Comparison of ENCODE assay signal across 21 cellular contexts in genomic region chr7:128893251-128894100, GRCh38. TPM values are rescaled to one million over a fixed set of nuclear protein-coding genes. Genes with fewer than 3 reads are reported as not detected.
DNase-seq lines count a peak whose midpoint lies in the region; ATAC-seq and TF ChIP-seq lines count a peak whose summit lies in the region.
"Had no signal": no experiment of that assay in that cellular context is flagged by ENCODE, and none has a peak within 500 bp of the region (broad histone marks: within the 10 kb centered on the region; RNA-seq: fewer than 3 reads in every experiment).

No MANE protein-coding gene starts in this region.

- H3K27me3 ChIP-seq in H7 (ENCODE audit: control insufficient read depth, insufficient read depth, low read length) = peaks cover 6% of the 10 kb centered on the region
- H3K27me3 ChIP-seq in Peyer's patch = peaks cover 0 to 13% of the 10 kb centered on the region in 2 donors
- no peaks in the 10 kb centered on the region for H3K27me3 ChIP-seq in right cardiac atrium (ENCODE audit: control insufficient read depth, insufficient read depth)
- peaks cover 13% of the 10 kb centered on the region for H3K27me3 ChIP-seq in trophoblast cell (ENCODE audit: insufficient read depth, low read length)
- peaks cover 25% of the 10 kb centered on the region for H3K27me3 ChIP-seq in neural progenitor cell

- H4K91ac ChIP-seq in trophoblast cell (ENCODE audit: low read depth, low read length) = no peak overlapping the region

- H3K9me3 Mint-ChIP-seq in neural progenitor cell = peaks cover under 1% of the 10 kb centered on the region
- H3K9me3 Mint-ChIP-seq: CD4-positive, alpha-beta T cell had no signal

- H3K14ac ChIP-seq in trophoblast cell (ENCODE audit: low read length) = no peak overlapping the region

- WGBS in right cardiac atrium = 89% methylated on average over 23 of the region's 23 CpGs
- WGBS in trophoblast cell (ENCODE audit: extremely low coverage, insufficient coverage, insufficient read length) = no CpG with 5 or more reads among the region's 23 CpGs

- H4K8ac ChIP-seq in trophoblast cell (ENCODE audit: low read depth, low read length) = no peak overlapping the region

- H3K4ac ChIP-seq in trophoblast cell (ENCODE audit: low read depth, low read length) = no peak overlapping the region

- H3K36me3 ChIP-seq in H7 (replicated peaks; ENCODE audit: control insufficient read depth, insufficient read depth, low read length) = no peaks in the 10 kb centered on the region
- no peaks in the 10 kb centered on the region for H3K36me3 ChIP-seq in Peyer's patch
- H3K36me3 ChIP-seq in trophoblast cell (ENCODE audit: control insufficient read depth in 1 of 2, insufficient read depth in 2 of 2, low read length in 2 of 2) = no peaks in the 10 kb centered on the region
- no peaks in the 10 kb centered on the region for H3K36me3 ChIP-seq in neural progenitor cell
- H3K36me3 ChIP-seq: suprapubic skin had no signal

- H3K4me3 ChIP-seq in H7 (ENCODE audit: insufficient read depth, low read depth, low read length) = no peak overlapping the region
- no peak overlapping the region for H3K4me3 ChIP-seq in Peyer's patch
- no peak overlapping the region for H3K4me3 ChIP-seq in right cardiac atrium (ENCODE audit: low read length)
- H3K4me3 ChIP-seq in trophoblast cell (ENCODE audit: low read depth, low read length) = no peak overlapping the region
- H3K4me3 ChIP-seq in neural progenitor cell = no peak overlapping the region
- H3K4me3 ChIP-seq: suprapubic skin had no signal

- H3K9me3 ChIP-seq in Peyer's patch (no peaks in the 10 kb centered on the region), right cardiac atrium (ENCODE audit: control insufficient read depth, low read length) (no peaks in the 10 kb centered on the region), trophoblast cell (ENCODE audit: insufficient read depth, low read depth, low read length) (peaks cover 12% of the 10 kb centered on the region), neural progenitor cell (ENCODE audit: low read depth) (no peaks in the 10 kb centered on the region)
- H3K9me3 ChIP-seq: suprapubic skin had no signal

- intact Hi-C loops in right cardiac atrium (cut with DNase I) = loop anchor here in 1 of 4 donors (10.0 kb wide), 1 partner anchor 201 kb away; no protein-coding TSS in a partner anchor

- H3K4me1 Mint-ChIP-seq in neural progenitor cell = no peaks in the 10 kb centered on the region
- H3K4me1 Mint-ChIP-seq: activated CD4-positive, alpha-beta T cell treated with anti-CD3 and anti-CD28 coated beads, Interleukin-2, amount 10 ng/mL, durations not matched to agents 7 days and 5 days; IgD-negative memory B cell had no signal

- ATAC-seq in right cardiac atrium (no peak), HG03469 (IDR thresholded peaks at IDR 0.05; ENCODE audit: unreplicated experiment) (no peak)

- H4K12ac ChIP-seq in trophoblast cell (ENCODE audit: low read depth, low read length) = no peak overlapping the region

- no peaks in the 10 kb centered on the region for H3K79me2 ChIP-seq in trophoblast cell (ENCODE audit: control insufficient read depth, insufficient read depth, low read length, poor library complexity)
- H3K79me2 ChIP-seq in neural progenitor cell (ENCODE audit: low read depth) = no peaks in the 10 kb centered on the region

- no peak overlapping the region for H3K27ac Mint-ChIP-seq in neural progenitor cell
- H3K27ac Mint-ChIP-seq: activated CD4-positive, alpha-beta T cell treated with anti-CD3 and anti-CD28 coated beads, Interleukin-2, amount 10 ng/mL, durations not matched to agents 7 days and 5 days; CD4-positive, alpha-beta T cell; IgD-negative memory B cell had no signal

- no peak overlapping the region for H2BK120ac ChIP-seq in trophoblast cell (ENCODE audit: insufficient read depth, low read length, poor library complexity)

- TF ChIP-seq CTCF in Peyer's patch (IDR thresholded peaks at IDR 0.05) = no peak
- no peak for TF ChIP-seq CTCF in neural progenitor cell (IDR thresholded peaks at IDR 0.05)

- H3K9ac ChIP-seq in trophoblast cell (ENCODE audit: low read length) (no peak overlapping the region), neural progenitor cell (no peak overlapping the region)

- DNase-seq in H7 (peak; percentile 47), Peyer's patch (peak in 2 of 3 donors; percentile 75 to 86), right cardiac atrium (peak in 2 of 3 donors; percentile 12 to 25), trophoblast cell (peak; percentile 67 to 78), NCI-H1436 (lab: John Stamatoyannopoulos, UW) (no peak), neural progenitor cell (ENCODE audit: low spot score) (no peak)
- no peak for DNase-seq in stimulated activated CD4-positive, alpha-beta T cell treated with anti-CD3 and anti-CD28 coated beads, Interleukin-2, amount 100 ng/mL, for 24 hours
- DNase-seq: activated CD4-positive, alpha-beta T cell treated with anti-CD3 and anti-CD28 coated beads, Interleukin-2, amount 10 ng/mL, durations not matched to agents 7 days and 5 days; activated CD8-positive, alpha-beta memory T cell treated with anti-CD3 and anti-CD28 coated beads, Interleukin-2, amount 50 U/mL, for 48 hours; activated effector memory CD4-positive, alpha-beta T cell treated with anti-CD3 and anti-CD28 coated beads, Interleukin-2, amount 50 U/mL, for 16 hours; CD4-positive, alpha-beta T cell; DMS53; erythroblast; HCEC 1CT; NCI-H187; NK-92 treated with Interleukin-12 subunit alpha and Interleukin-12 subunit beta, amount 100 ng/mL, for 24 hours; stimulated activated CD8-positive, alpha-beta memory T cell treated with anti-CD3 and anti-CD28 coated beads, Interleukin-4, amount 100 ng/mL, for 48 hours had no signal

- H3K4me3 Mint-ChIP-seq in neural progenitor cell = no peak overlapping the region
- H3K4me3 Mint-ChIP-seq: activated CD4-positive, alpha-beta T cell treated with anti-CD3 and anti-CD28 coated beads, Interleukin-2, amount 10 ng/mL, durations not matched to agents 7 days and 5 days; CD4-positive, alpha-beta T cell; IgD-negative memory B cell had no signal

- H2AK5ac ChIP-seq in trophoblast cell (ENCODE audit: low read length) = no peak overlapping the region

- no peak overlapping the region for H3K23ac ChIP-seq in trophoblast cell (ENCODE audit: low read length)

- no peak overlapping the region for H2BK5ac ChIP-seq in trophoblast cell (ENCODE audit: low read depth, low read length, poor library complexity)

- H3K4me1 ChIP-seq in Peyer's patch (peaks cover 3 to 9% (median 5%) of the 10 kb centered on the region in 4 donors), right cardiac atrium (ENCODE audit: control insufficient read depth, insufficient read depth, low read length) (no peaks in the 10 kb centered on the region), trophoblast cell (ENCODE audit: control insufficient read depth in 1 of 2, insufficient read depth in 2 of 2, low read length in 2 of 2) (peaks cover 9 to 11% of the 10 kb centered on the region in 2 experiments), neural progenitor cell (no peaks in the 10 kb centered on the region)

- H3K79me1 ChIP-seq in trophoblast cell (ENCODE audit: low read length) = no peaks in the 10 kb centered on the region

- no peak overlapping the region for H2AFZ ChIP-seq in trophoblast cell (ENCODE audit: insufficient read depth, low read length, poor library complexity)
- no peak overlapping the region for H2AFZ ChIP-seq in neural progenitor cell (replicated peaks)

- peaks cover 9% of the 10 kb centered on the region for H3K27me3 Mint-ChIP-seq in neural progenitor cell (ENCODE audit: insufficient read depth, low read depth)

- H2BK12ac ChIP-seq in trophoblast cell (ENCODE audit: low read length) = no peak overlapping the region

- TF ChIP-seq POLR2A in Peyer's patch (IDR thresholded peaks at IDR 0.05) = peak; percentile 51 to 82

- H4K20me1 ChIP-seq in neural progenitor cell (ENCODE audit: low read depth) = no peaks in the 10 kb centered on the region

- H3K4me2 ChIP-seq in trophoblast cell (ENCODE audit: low read length) (no peak overlapping the region), neural progenitor cell (no peak overlapping the region)

- H3K36me3 Mint-ChIP-seq in neural progenitor cell = no peaks in the 10 kb centered on the region
- H3K36me3 Mint-ChIP-seq: IgD-negative memory B cell had no signal

- H3F3A ChIP-seq in neural progenitor cell (ENCODE audit: low read depth) = peaks cover 11% of the 10 kb centered on the region

- no peak overlapping the region for H3K18ac ChIP-seq in trophoblast cell (ENCODE audit: low read length)

- H3K27ac ChIP-seq in Peyer's patch (peak overlapping the region in 1 of 4 donors; percentile 72), right cardiac atrium (ENCODE audit: low read length) (no peak overlapping the region), trophoblast cell (ENCODE audit: low read depth, low read length) (no peak overlapping the region), neural progenitor cell (no peak overlapping the region)
- H3K27ac ChIP-seq: suprapubic skin had no signal

RNA-seq across cellular contexts. Expression of gene KCP, which starts 17.0 kb away (rescaled TPM):
- 2.5 and 3.4 TPM in 2 replicates for total RNA-seq in H7 (2014; rRNA removed; shearing (Covaris generic))
- total RNA-seq in Peyer's patch = 10 to 100 TPM in 1 of 4 donors, 1 to 10 TPM in 3; 3.3 to 14.1 (median 6.7) TPM
- under 1 TPM; 0.23 to 0.28 (median 0.24) TPM for total RNA-seq in right cardiac atrium
- 0.36 TPM for polyA plus RNA-seq in right cardiac atrium
- 0.41 and 0.42 TPM in 2 replicates for polyA plus RNA-seq in trophoblast cell (2013)
- 0.06 and 3.5 TPM in 2 replicates for total RNA-seq in neural progenitor cell (ENCODE audit: low replicate concordance)
- total RNA-seq: dermis microvascular lymphatic vessel endothelial cell had no signal

RNA-seq across cellular contexts. Expression of gene ATP6V1F, which starts 30.8 kb away (rescaled TPM):
- total RNA-seq in H7 (2014; rRNA removed; shearing (Covaris generic)) = 93.5 and 120 TPM in 2 replicates
- total RNA-seq in Peyer's patch (10 to 100 TPM; 71.3 to 88.3 (median 84.6) TPM), right cardiac atrium (100 to 1,000 TPM; 127 to 139 (median 134) TPM), neural progenitor cell (ENCODE audit: low replicate concordance) (61.4 and 81.8 TPM in 2 replicates)
- polyA plus RNA-seq in right cardiac atrium = 224 TPM
- polyA plus RNA-seq in trophoblast cell (2013) = 282 and 295 TPM in 2 replicates

RNA-seq across cellular contexts. Expression of gene IRF5, which starts 44.3 kb away (rescaled TPM):
- total RNA-seq in H7 (2014; rRNA removed; shearing (Covaris generic)) = 0.48 and 0.62 TPM in 2 replicates
- 10 to 100 TPM; 16.9 to 27.1 (median 21.7) TPM for total RNA-seq in Peyer's patch
- 1 to 10 TPM; 3.0 to 4.6 (median 4.2) TPM for total RNA-seq in right cardiac atrium
- polyA plus RNA-seq in right cardiac atrium = 1.6 TPM
- 0.56 and 0.66 TPM in 2 replicates for polyA plus RNA-seq in trophoblast cell (2013)
- 0.22 and 0.28 TPM in 2 replicates for total RNA-seq in neural progenitor cell (ENCODE audit: low replicate concordance)

Comparison
In these comparisons a context has a peak if more than half of its experiments do, and no peak if none do; other contexts are left out.
1. DNase-seq: peak in H7 (single experiment), Peyer's patch (2 of 3), right cardiac atrium (2 of 3) and trophoblast cell (2 of 2); none in stimulated activated CD4-positive, alpha-beta T cell treated with anti-CD3 and anti-CD28 coated beads, Interleukin-2, amount 100 ng/mL, for 24 hours (0 of 2), NCI-H1436 (single experiment) and neural progenitor cell (single experiment).